Comparison of ENCODE assay signal across 20 cellular contexts in genomic region chr15:101390462-101390861, GRCh38.
"Had no signal": no experiment of that assay in that cellular context is flagged by ENCODE, and none has a peak within 500 bp of the region (broad histone marks: within the 10 kb centered on the region; RNA-seq: fewer than 3 reads in every experiment).

No MANE protein-coding gene starts in this region.

- H3K4me1 ChIP-seq: gastrocnemius medialis, psoas muscle, sigmoid colon, tibial nerve, upper lobe of left lung, uterus had no signal

- H3K36me3 ChIP-seq: sigmoid colon, thoracic aorta, tibial nerve, upper lobe of left lung, uterus had no signal

- H3K4me3 ChIP-seq: dorsolateral prefrontal cortex, gastrocnemius medialis, lung, psoas muscle, sigmoid colon, thoracic aorta, tibial nerve, upper lobe of left lung, uterus had no signal

- H3K27ac Mint-ChIP-seq: memory B cell; naive thymus-derived CD4-positive, alpha-beta T cell; nephron; stimulated activated memory B cell treated with anti-CD40 and anti-IgM and Interleukin-4, amounts not matched to agents 10 μg/mL and 1 μg/mL and 100 μg/mL, for 72 hours; stimulated activated naive CD8-positive, alpha-beta T cell treated with anti-CD3 and anti-CD28 coated beads, Interleukin-15, Interleukin-2, amounts not matched to agents 100 ng/mL and 50 ng/mL, for 24 hours had no signal

- DNase-seq: effector CD4-positive, alpha-beta T cell; foreskin fibroblast; gastrocnemius medialis; midbrain; naive thymus-derived CD4-positive, alpha-beta T cell; nucleus accumbens; right cardiac atrium; sigmoid colon; stimulated activated CD4-positive, alpha-beta T cell treated with anti-CD3 and anti-CD28 coated beads, Interleukin-4, amount 100 ng/mL, for 4 hours; uterus had no signal

- H3K27ac ChIP-seq: dorsolateral prefrontal cortex, gastrocnemius medialis, psoas muscle, sigmoid colon, thoracic aorta, tibial nerve, upper lobe of left lung, uterus had no signal

- H3K27me3 ChIP-seq: dorsolateral prefrontal cortex, gastrocnemius medialis, sigmoid colon, tibial nerve, upper lobe of left lung, uterus had no signal

- H3K9me3 Mint-ChIP-seq: memory B cell; nephron; stimulated activated memory B cell treated with anti-CD40 and anti-IgM and Interleukin-4, amounts not matched to agents 10 μg/mL and 1 μg/mL and 100 μg/mL, for 72 hours; stimulated activated naive CD8-positive, alpha-beta T cell treated with anti-CD3 and anti-CD28 coated beads, Interleukin-15, Interleukin-2, amounts not matched to agents 100 ng/mL and 50 ng/mL, for 24 hours had no signal

- H3K9me3 ChIP-seq: gastrocnemius medialis, psoas muscle, sigmoid colon, thoracic aorta, tibial nerve, upper lobe of left lung, uterus had no signal

- ATAC-seq: gastrocnemius medialis; naive thymus-derived CD4-positive, alpha-beta T cell; stimulated activated memory B cell treated with anti-CD40 and anti-IgM and Interleukin-4, amounts not matched to agents 10 μg/mL and 1 μg/mL and 100 μg/mL, for 72 hours had no signal

- H3K36me3 Mint-ChIP-seq: memory B cell; naive thymus-derived CD4-positive, alpha-beta T cell; stimulated activated memory B cell treated with anti-CD40 and anti-IgM and Interleukin-4, amounts not matched to agents 10 μg/mL and 1 μg/mL and 100 μg/mL, for 72 hours had no signal

- H3K4me3 Mint-ChIP-seq: memory B cell; naive thymus-derived CD4-positive, alpha-beta T cell; nephron; stimulated activated memory B cell treated with anti-CD40 and anti-IgM and Interleukin-4, amounts not matched to agents 10 μg/mL and 1 μg/mL and 100 μg/mL, for 72 hours; stimulated activated naive CD8-positive, alpha-beta T cell treated with anti-CD3 and anti-CD28 coated beads, Interleukin-15, Interleukin-2, amounts not matched to agents 100 ng/mL and 50 ng/mL, for 24 hours had no signal

- H3K4me1 Mint-ChIP-seq: nephron had no signal
